In genomic region chr7:106018566-106019338, GRCh38 we compare ENCODE assay signal across 1 cellular context.
TF ChIP-seq lines count a peak whose summit lies in the region.

No MANE protein-coding gene starts in this region.

TF ChIP-seq in K562, 482 proteins besides CTCF, POLR2A, EP300 and RAD21 (continued from another document):
- TF ChIP-seq BRCA1 (IDR thresholded peaks at IDR 0.05) (no peak), BRCA1 (CRISPR knock-in tag; IDR thresholded peaks at IDR 0.05) (no peak), GTF2F1 (IDR thresholded peaks at IDR 0.05; ENCODE audit: low read depth, low read length) (no peak), DEAF1 (CRISPR knock-in tag; IDR thresholded peaks at IDR 0.05) (no peak), STAT5A (IDR thresholded peaks at IDR 0.05; ENCODE audit: borderline replicate concordance, low read length) (peak; percentile 96), ZBTB7A (IDR thresholded peaks at IDR 0.05; ENCODE audit: borderline replicate concordance, control insufficient read depth, low read depth, low read length) (peak; percentile 72; the same call in 1 of the 2 replicates), PTRF (tag; IDR thresholded peaks at IDR 0.05) (no peak), ZNF165 (CRISPR knock-in tag; IDR thresholded peaks at IDR 0.05; ENCODE audit: borderline replicate concordance) (no peak), ZNF518B (CRISPR knock-in tag; IDR thresholded peaks at IDR 0.05) (no peak), SRSF3 (IDR thresholded peaks at IDR 0.05; ENCODE audit: insufficient read depth, low read length) (no peak), MIER1 (IDR thresholded peaks at IDR 0.05; ENCODE audit: low read depth) (0 out of 2 replicates have a peak, but pooled peaks have one; percentile 46), MXD1 (CRISPR knock-in tag; IDR thresholded peaks at IDR 0.05; ENCODE audit: borderline replicate concordance, poor library complexity, severe bottlenecking) (no peak), TARDBP (IDR thresholded peaks at IDR 0.05) (peak; percentile 36; the same call in 1 of the 2 replicates), NCOA4 (IDR thresholded peaks at IDR 0.05; ENCODE audit: partially characterized antibody) (no peak), TFAM (CRISPR knock-in tag; conservative IDR thresholded peaks at IDR 0.05) (no peak), TFAP4 (CRISPR knock-in tag; IDR thresholded peaks at IDR 0.05; ENCODE audit: borderline replicate concordance) (peak; percentile 24; the same call in 1 of the 2 replicates), CEBPG (CRISPR knock-in tag; IDR thresholded peaks at IDR 0.05) (no peak; the same call in 1 of the 2 replicates), CEBPG (tag; conservative IDR thresholded peaks at IDR 0.05 in 1 of 2, IDR thresholded peaks at IDR 0.05 in 1 of 2) (no peak), USF2 (CRISPR knock-in tag; IDR thresholded peaks at IDR 0.05) (no peak), ZSCAN29 (IDR thresholded peaks at IDR 0.05) (no peak), ZNF766 (CRISPR knock-in tag; conservative IDR thresholded peaks at IDR 0.05) (no peak), TOE1 (IDR thresholded peaks at IDR 0.05; ENCODE audit: borderline replicate concordance) (no peak), TOE1 (CRISPR knock-in tag; IDR thresholded peaks at IDR 0.05; ENCODE audit: borderline replicate concordance, low read depth) (no peak), SIX5 (IDR thresholded peaks at IDR 0.05; ENCODE audit: borderline replicate concordance in 1 of 2, insufficient read depth in 1 of 2, low read depth in 1 of 2, low read length in 2 of 2) (no peak), C11orf30 (IDR thresholded peaks at IDR 0.05; ENCODE audit: low read depth) (no peak), HDGF (IDR thresholded peaks at IDR 0.05) (no peak), ZNF347 (CRISPR knock-in tag; IDR thresholded peaks at IDR 0.05; ENCODE audit: low read depth) (no peak), EZH2 (IDR thresholded peaks at IDR 0.05; ENCODE audit: borderline replicate concordance, low read depth, low read length) (no peak), PML (IDR thresholded peaks at IDR 0.05; ENCODE audit: low read length) (peak; percentile 97), CXXC5 (CRISPR knock-in tag; IDR thresholded peaks at IDR 0.05) (peak; percentile 57), ZBTB11 (CRISPR knock-in tag; IDR thresholded peaks at IDR 0.05) (peak in 1 of 3 experiments; percentile 52; a peak in 1 of 6 replicates), NONO (IDR thresholded peaks at IDR 0.05; ENCODE audit: low read depth in 2 of 2, low read length in 1 of 2) (peak in 1 of 2 experiments; percentile 34; a peak in 1 of 4 replicates), ZNF316 (IDR thresholded peaks at IDR 0.05) (no peak), BRD4 (IDR thresholded peaks at IDR 0.05) (no peak), MAFF (IDR thresholded peaks at IDR 0.05; ENCODE audit: low read length) (no peak), NCOA6 (IDR thresholded peaks at IDR 0.05) (no peak), FOXP4 (CRISPR knock-in tag; IDR thresholded peaks at IDR 0.05; ENCODE audit: borderline replicate concordance) (no peak), DLX4 (CRISPR knock-in tag; IDR thresholded peaks at IDR 0.05) (no peak), SMARCA5 (IDR thresholded peaks at IDR 0.05) (no peak), HNRNPL (IDR thresholded peaks at IDR 0.05; ENCODE audit: low read depth, low read length) (no peak), TCFL5 (CRISPR knock-in tag; conservative IDR thresholded peaks at IDR 0.05) (no peak), ZBED1 (IDR thresholded peaks at IDR 0.05) (peak; percentile 84), ETS1 (conservative IDR thresholded peaks at IDR 0.05; ENCODE audit: control insufficient read depth, low read depth, low read length) (peak; percentile 70; the same call in 1 of the 2 replicates), PRDM10 (IDR thresholded peaks at IDR 0.05; ENCODE audit: partially characterized antibody) (peak; percentile 74), POLR2AphosphoS2 (IDR thresholded peaks at IDR 0.05; ENCODE audit: low read length) (no peak), STAT5B (CRISPR knock-in tag; IDR thresholded peaks at IDR 0.05) (no peak), CBX2 (IDR thresholded peaks at IDR 0.05; ENCODE audit: insufficient read depth, low read length, poor library complexity, severe bottlenecking) (no peak), ARHGAP35 (IDR thresholded peaks at IDR 0.05; ENCODE audit: partially characterized antibody) (no peak)
